10 cellular contexts compared by ENCODE assay signal in the genomic region with DNA sequence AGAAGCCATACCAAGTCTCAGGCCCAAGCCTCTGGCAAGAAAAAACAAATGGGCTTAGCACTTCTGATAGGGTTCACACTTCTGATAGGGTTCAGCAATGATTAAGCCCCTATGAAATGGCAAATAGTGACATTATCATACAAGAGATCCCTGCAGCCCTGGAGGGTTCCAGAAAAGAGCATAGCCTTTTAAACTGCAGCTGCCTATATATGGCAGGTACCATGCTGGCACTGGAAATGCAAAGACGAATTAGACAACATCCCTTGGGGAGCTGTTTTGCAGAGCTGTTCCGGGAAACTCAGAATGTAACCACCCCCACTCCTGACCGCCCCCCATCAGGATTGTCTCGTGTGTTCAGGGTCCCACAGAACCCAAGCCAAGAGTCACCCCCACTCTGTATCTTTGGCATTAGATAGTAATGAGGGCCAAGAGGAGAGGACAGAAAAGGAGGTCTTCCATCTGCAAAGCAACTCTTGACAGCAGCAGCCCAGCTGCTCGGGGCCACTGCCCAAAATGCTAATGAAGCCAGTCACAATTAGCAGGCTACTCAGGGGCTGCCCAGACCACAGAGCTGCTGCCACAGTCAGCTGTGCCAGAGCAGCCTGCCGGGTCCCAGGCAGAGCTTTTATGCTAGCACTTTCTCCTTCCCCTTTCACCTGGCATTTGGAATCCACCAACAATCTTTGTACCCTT. TPM values are rescaled to one million over a fixed set of nuclear protein-coding genes. Genes with fewer than 3 reads are reported as not detected.
A peak's percentile ranks its signal among the peaks of the same experiment; 100 is the strongest.
DNase-seq lines count a peak whose midpoint lies in the region; ATAC-seq, FAIRE-seq and TF ChIP-seq lines count a peak whose summit lies in the region.
"Had no signal": no experiment of that assay in that cellular context is flagged by ENCODE, and none has a peak within 500 bp of the region (broad histone marks: within the 10 kb centered on the region; RNA-seq: fewer than 3 reads in every experiment).

No MANE protein-coding gene starts in this region.

- H3K4me3 ChIP-seq in muscle layer of colon (ENCODE audit: low read depth in 1 of 2, low read length in 2 of 2), result no peak overlapping the region
- no peak overlapping the region for H3K4me3 ChIP-seq in thoracic aorta
- no peak overlapping the region for H3K4me3 ChIP-seq in trophoblast cell (ENCODE audit: low read depth, low read length)
- no peak overlapping the region for H3K4me3 ChIP-seq in aorta (ENCODE audit: low read length in 2 of 2)
- H3K4me3 ChIP-seq in small intestine (ENCODE audit: low read depth in 1 of 2, low read length in 2 of 2), result no peak overlapping the region
- H3K4me3 ChIP-seq: cardiac muscle cell, ovary had no signal

- no peak overlapping the region for H3K18ac ChIP-seq in trophoblast cell (ENCODE audit: low read length)

- H2BK5ac ChIP-seq in trophoblast cell (ENCODE audit: low read depth, low read length, poor library complexity), result no peak overlapping the region

- H2AFZ ChIP-seq in trophoblast cell (ENCODE audit: insufficient read depth, low read length, poor library complexity), result no peak overlapping the region

- no peak overlapping the region for H2BK12ac ChIP-seq in trophoblast cell (ENCODE audit: low read length)

- no peak overlapping the region for H3K4me2 ChIP-seq in trophoblast cell (ENCODE audit: low read length)

- H4K91ac ChIP-seq in trophoblast cell (ENCODE audit: low read depth, low read length), result no peak overlapping the region

- intact Hi-C loops in activated T-helper 2 cell treated with anti-CD3 and anti-CD28 coated beads, Interferon-gamma antibody, Interleukin-2, Interleukin-4, amounts not matched to agents 10 μg/mL and 5 μg/mL and 100 μg/mL, durations not matched to agents 14 hours and 24 hours and 36 hours (cut with micrococcal nuclease), result no loop called here
- intact Hi-C loops in aorta (cut with DNase I), result no loop called here

- no peak for ATAC-seq in thoracic aorta (ENCODE audit: insufficient number of reproducible peaks, low FRiP score, low read depth)
- ATAC-seq in aorta (ENCODE audit: low FRiP score), result no peak

- H3K9ac ChIP-seq in muscle layer of colon (ENCODE audit: low read length) (no peak overlapping the region), trophoblast cell (ENCODE audit: low read length) (no peak overlapping the region)

- no peak overlapping the region for H3K23ac ChIP-seq in trophoblast cell (ENCODE audit: low read length)

- no peak overlapping the region for H3K14ac ChIP-seq in trophoblast cell (ENCODE audit: low read length)

- no peaks in the 10 kb centered on the region for H3K9me3 Mint-ChIP-seq in activated T-cell treated with anti-CD3 and anti-CD28 coated beads, Interleukin-2, amount 50 U/mL, for 24 hours
- no peaks in the 10 kb centered on the region for H3K9me3 Mint-ChIP-seq in activated T-helper 2 cell treated with anti-CD3 and anti-CD28 coated beads, Interferon-gamma antibody, Interleukin-2, Interleukin-4, amounts not matched to agents 10 μg/mL and 5 μg/mL and 100 μg/mL, durations not matched to agents 14 hours and 24 hours and 36 hours

- peak overlapping the region; percentile 97 for H3K27ac Mint-ChIP-seq in activated T-cell treated with anti-CD3 and anti-CD28 coated beads, Interleukin-2, amount 50 U/mL, for 24 hours
- H3K27ac Mint-ChIP-seq in activated T-helper 2 cell treated with anti-CD3 and anti-CD28 coated beads, Interferon-gamma antibody, Interleukin-2, Interleukin-4, amounts not matched to agents 10 μg/mL and 5 μg/mL and 100 μg/mL, durations not matched to agents 14 hours and 24 hours and 36 hours, result peak overlapping the region; percentile 12

- H3K9me3 ChIP-seq in muscle layer of colon (ENCODE audit: low read length), result no peaks in the 10 kb centered on the region
- H3K9me3 ChIP-seq in thoracic aorta, result no peaks in the 10 kb centered on the region
- no peaks in the 10 kb centered on the region for H3K9me3 ChIP-seq in trophoblast cell (ENCODE audit: insufficient read depth, low read depth, low read length)
- no peaks in the 10 kb centered on the region for H3K9me3 ChIP-seq in aorta (ENCODE audit: control insufficient read depth, low read length)
- no peaks in the 10 kb centered on the region for H3K9me3 ChIP-seq in small intestine (ENCODE audit: control insufficient read depth, low read depth)
- H3K9me3 ChIP-seq: ovary had no signal

- H3K4me1 ChIP-seq in muscle layer of colon (ENCODE audit: insufficient read depth, low read length) (peaks cover 100% of the 10 kb centered on the region), thoracic aorta (ENCODE audit: control insufficient read depth in 1 of 2, low read depth in 2 of 2) (peaks cover 40 to 70% of the 10 kb centered on the region in 2 donors), trophoblast cell (ENCODE audit: control insufficient read depth in 1 of 2, insufficient read depth in 2 of 2, low read length in 2 of 2) (no peaks in the 10 kb centered on the region), aorta (ENCODE audit: control insufficient read depth in 1 of 2, insufficient read depth in 2 of 2, low read length in 2 of 2) (peaks cover 9 to 15% of the 10 kb centered on the region in 2 donors), small intestine (ENCODE audit: control insufficient read depth in 2 of 2, insufficient read depth in 1 of 2, low read depth in 1 of 2, low read length in 1 of 2) (peaks cover 0 to 12% of the 10 kb centered on the region in 2 donors)

- no peaks in the 10 kb centered on the region for H3K79me2 ChIP-seq in trophoblast cell (ENCODE audit: control insufficient read depth, insufficient read depth, low read length, poor library complexity)

- H3K4ac ChIP-seq in trophoblast cell (ENCODE audit: low read depth, low read length), result no peak overlapping the region

- no peaks in the 10 kb centered on the region for H3K27me3 ChIP-seq in muscle layer of colon (ENCODE audit: control insufficient read depth in 1 of 2, insufficient read depth in 2 of 2, low read length in 2 of 2)
- H3K27me3 ChIP-seq in thoracic aorta (replicated peaks; ENCODE audit: insufficient read depth), result no peaks in the 10 kb centered on the region
- no peaks in the 10 kb centered on the region for H3K27me3 ChIP-seq in trophoblast cell (ENCODE audit: insufficient read depth, low read length)
- no peaks in the 10 kb centered on the region for H3K27me3 ChIP-seq in aorta (ENCODE audit: control insufficient read depth in 1 of 2, insufficient read depth in 2 of 2, low read length in 1 of 2)
- H3K27me3 ChIP-seq in small intestine (ENCODE audit: control insufficient read depth in 2 of 2, insufficient read depth in 2 of 2, low read length in 2 of 2), result no peaks in the 10 kb centered on the region
- H3K27me3 ChIP-seq: cardiac muscle cell, ovary had no signal

- no peak overlapping the region for H4K12ac ChIP-seq in trophoblast cell (ENCODE audit: low read depth, low read length)

- H3K27ac ChIP-seq in muscle layer of colon (ENCODE audit: low read depth, low read length) (peak overlapping the region; percentile 70), thoracic aorta (peak overlapping the region; percentile 24 to 32), trophoblast cell (ENCODE audit: low read depth, low read length) (no peak overlapping the region), aorta (ENCODE audit: low read depth in 1 of 2, low read length in 2 of 2) (no peak overlapping the region), small intestine (ENCODE audit: low read depth in 1 of 2, low read length in 1 of 2) (peak overlapping the region in 1 of 2 donors; percentile 15)
- H3K27ac ChIP-seq: cardiac muscle cell, ovary had no signal

- no peak overlapping the region for H4K8ac ChIP-seq in trophoblast cell (ENCODE audit: low read depth, low read length)

- no peaks in the 10 kb centered on the region for H3K27me3 Mint-ChIP-seq in activated T-cell treated with anti-CD3 and anti-CD28 coated beads, Interleukin-2, amount 50 U/mL, for 24 hours
- H3K27me3 Mint-ChIP-seq in activated T-helper 2 cell treated with anti-CD3 and anti-CD28 coated beads, Interferon-gamma antibody, Interleukin-2, Interleukin-4, amounts not matched to agents 10 μg/mL and 5 μg/mL and 100 μg/mL, durations not matched to agents 14 hours and 24 hours and 36 hours (ENCODE audit: low read depth), result no peaks in the 10 kb centered on the region

- WGBS in trophoblast cell (ENCODE audit: extremely low coverage, insufficient coverage, insufficient read length), result no CpG with 5 or more reads among the region's 6 CpGs
- 32% methylated on average over 6 of the region's 6 CpGs for WGBS in aorta, 2 donors
- 62 to 81% (median 80%) methylated on average over 6 of the region's 6 CpGs for WGBS in small intestine, 3 donors

- H3K36me3 Mint-ChIP-seq in activated T-cell treated with anti-CD3 and anti-CD28 coated beads, Interleukin-2, amount 50 U/mL, for 24 hours (ENCODE audit: low read depth), result peaks cover 81% of the 10 kb centered on the region
- H3K36me3 Mint-ChIP-seq in activated T-helper 2 cell treated with anti-CD3 and anti-CD28 coated beads, Interferon-gamma antibody, Interleukin-2, Interleukin-4, amounts not matched to agents 10 μg/mL and 5 μg/mL and 100 μg/mL, durations not matched to agents 14 hours and 24 hours and 36 hours (ENCODE audit: low read depth), result peaks cover 73% of the 10 kb centered on the region

- no peak overlapping the region for H2BK120ac ChIP-seq in trophoblast cell (ENCODE audit: insufficient read depth, low read length, poor library complexity)

- H3K4me1 Mint-ChIP-seq in activated T-cell treated with anti-CD3 and anti-CD28 coated beads, Interleukin-2, amount 50 U/mL, for 24 hours (ENCODE audit: low read depth), result peaks cover 100% of the 10 kb centered on the region
- peaks cover 89% of the 10 kb centered on the region for H3K4me1 Mint-ChIP-seq in activated T-helper 2 cell treated with anti-CD3 and anti-CD28 coated beads, Interferon-gamma antibody, Interleukin-2, Interleukin-4, amounts not matched to agents 10 μg/mL and 5 μg/mL and 100 μg/mL, durations not matched to agents 14 hours and 24 hours and 36 hours (ENCODE audit: low read depth)

- no peak overlapping the region for H3K4me3 Mint-ChIP-seq in activated T-cell treated with anti-CD3 and anti-CD28 coated beads, Interleukin-2, amount 50 U/mL, for 24 hours
- no peak overlapping the region for H3K4me3 Mint-ChIP-seq in activated T-helper 2 cell treated with anti-CD3 and anti-CD28 coated beads, Interferon-gamma antibody, Interleukin-2, Interleukin-4, amounts not matched to agents 10 μg/mL and 5 μg/mL and 100 μg/mL, durations not matched to agents 14 hours and 24 hours and 36 hours (ENCODE audit: low read depth)

- no peak for DNase-seq in activated T-cell treated with anti-CD3 and anti-CD28 coated beads, Interleukin-2, amount 50 U/mL, for 24 hours
- DNase-seq in activated T-cell treated with anti-CD3 and anti-CD28 coated beads, Interleukin-2, amount 50 U/mL, for 48 hours, result no peak
- DNase-seq in activated T-helper 2 cell treated with anti-CD3 and anti-CD28 coated beads, Interferon-gamma antibody, Interleukin-2, Interleukin-4, amounts not matched to agents 10 μg/mL and 5 μg/mL and 100 μg/mL, durations not matched to agents 14 hours and 24 hours and 36 hours (ENCODE audit: low spot score), result no peak
- DNase-seq in thoracic aorta (ENCODE audit: low spot score) (no peak), trophoblast cell (no peak), aorta (no peak), small intestine (no peak)

- TF ChIP-seq CTCF in thoracic aorta (IDR thresholded peaks at IDR 0.05), result no peak

- H2AK5ac ChIP-seq in trophoblast cell (ENCODE audit: low read length), result no peak overlapping the region

- H3K36me3 ChIP-seq in muscle layer of colon (ENCODE audit: insufficient read depth, low read length) (peaks cover 5% of the 10 kb centered on the region), thoracic aorta (no peaks in the 10 kb centered on the region), trophoblast cell (ENCODE audit: control insufficient read depth in 1 of 2, insufficient read depth in 2 of 2, low read length in 2 of 2) (no peaks in the 10 kb centered on the region), aorta (ENCODE audit: control insufficient read depth in 1 of 2, insufficient read depth in 2 of 2, low read length in 1 of 2) (no peaks in the 10 kb centered on the region), small intestine (ENCODE audit: control insufficient read depth in 2 of 2, insufficient read depth in 2 of 2, low read length in 2 of 2) (no peaks in the 10 kb centered on the region)
- H3K36me3 ChIP-seq: cardiac muscle cell, ovary had no signal

- no peak for FAIRE-seq in small intestine (lab: Jason Lieb, UNC)

- no peaks in the 10 kb centered on the region for H3K79me1 ChIP-seq in trophoblast cell (ENCODE audit: low read length)

RNA-seq across cellular contexts. Expression of gene ITPKB, which starts 50.9 kb away (rescaled TPM):
- 27.6 and 30.0 TPM in 2 replicates for total RNA-seq in activated T-helper 2 cell treated with anti-CD3 and anti-CD28 coated beads, Interferon-gamma antibody, Interleukin-2, Interleukin-4, amounts not matched to agents 10 μg/mL and 5 μg/mL and 100 μg/mL, durations not matched to agents 14 hours and 24 hours and 36 hours
- total RNA-seq in thoracic aorta (10 to 100 TPM; 26.9 to 28.4 TPM), aorta (10 to 100 TPM; 16.8 to 31.8 TPM)
- polyA plus RNA-seq in trophoblast cell (2013), result 5.0 and 5.7 TPM in 2 replicates
- polyA plus RNA-seq in aorta (1 to 10 TPM; 2.1 to 6.6 TPM), small intestine (1 to 10 TPM; 1.8 to 9.6 (median 3.0) TPM)

Comparison
In these comparisons a context has a peak if more than half of its experiments do, and no peak if none do; other contexts are left out.
1. H3K27ac ChIP-seq: peak in muscle layer of colon (single experiment) and thoracic aorta (2 of 2); none in trophoblast cell (single experiment) and aorta (0 of 2).